Comparison of ENCODE assay signal across 8 cellular contexts in the genomic region with DNA sequence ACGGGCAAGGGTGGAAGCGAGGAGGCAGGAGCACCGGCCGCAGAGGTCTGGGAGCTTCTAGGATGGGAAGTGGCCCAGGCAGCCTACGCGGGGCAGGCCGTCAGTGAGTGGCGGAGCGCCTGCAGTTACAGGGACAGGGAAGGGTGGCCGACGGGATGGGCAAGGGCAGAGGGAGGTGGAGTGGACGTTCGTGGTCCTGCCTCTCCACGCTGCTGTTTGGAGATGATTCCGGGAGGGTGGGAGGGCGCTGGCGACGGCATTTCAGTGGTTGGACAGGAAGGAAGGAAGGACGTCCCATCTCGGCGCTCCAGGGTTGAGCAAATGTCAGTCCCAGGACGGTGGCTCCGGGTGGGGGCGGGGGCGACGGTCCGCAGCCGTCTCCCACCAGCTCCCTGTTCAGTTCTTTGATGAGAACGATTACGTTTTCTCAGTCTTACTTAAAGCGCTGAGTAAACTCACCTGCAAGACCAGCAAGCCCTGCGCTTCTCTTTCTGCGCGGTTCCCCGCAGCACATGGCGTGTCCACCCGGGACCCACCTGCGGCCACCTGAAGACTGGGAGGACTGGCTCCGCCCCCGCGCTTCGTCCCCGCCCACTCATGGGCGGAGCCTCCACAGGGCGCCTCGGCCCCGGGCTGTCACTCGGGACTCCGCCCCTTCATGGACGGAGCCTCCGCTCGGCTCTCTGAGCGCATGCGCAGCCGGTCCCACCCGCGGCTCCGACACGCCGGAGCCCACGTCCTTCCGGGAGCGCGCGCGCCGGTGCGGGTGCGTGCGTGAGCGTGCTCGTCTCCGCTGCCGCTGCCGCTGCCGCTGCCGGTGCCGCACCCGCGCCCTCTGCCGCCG. TPM values are rescaled to one million over a fixed set of nuclear protein-coding genes. Genes with fewer than 3 reads are reported as not detected.
DNase-seq lines count a peak whose midpoint lies in the region; ATAC-seq and TF ChIP-seq lines count a peak whose summit lies in the region.

A gene with protein sequence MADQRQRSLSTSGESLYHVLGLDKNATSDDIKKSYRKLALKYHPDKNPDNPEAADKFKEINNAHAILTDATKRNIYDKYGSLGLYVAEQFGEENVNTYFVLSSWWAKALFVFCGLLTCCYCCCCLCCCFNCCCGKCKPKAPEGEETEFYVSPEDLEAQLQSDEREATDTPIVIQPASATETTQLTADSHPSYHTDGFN (plus strand): TSS at position 769 of the 844 bp plus-strand sequence. CDS start 33,220 bp downstream, outside the sequence.

- H3K4me2 ChIP-seq in OCI-LY3 (ENCODE audit: low read length) = peak within 1 kb of the TSS; percentile 88

- no peaks in the 10 kb centered on the region for H3K27me3 ChIP-seq in OCI-LY3 (ENCODE audit: low read depth, low read length)

- peaks cover 43% of the 10 kb centered on the region for H3K79me2 ChIP-seq in OCI-LY3 (ENCODE audit: low read length)

- H3K27ac ChIP-seq in OCI-LY3 (ENCODE audit: low read length) = peak within 1 kb of the TSS; percentile 67

- H4K20me1 ChIP-seq in OCI-LY3 (ENCODE audit: insufficient read depth, low read length) = peaks cover 34% of the 10 kb centered on the region

- peaks cover 19% of the 10 kb centered on the region for H3K36me3 ChIP-seq in OCI-LY3 (replicated peaks; ENCODE audit: low read depth, low read length)

- peaks cover 8% of the 10 kb centered on the region for H3K4me1 ChIP-seq in OCI-LY3 (ENCODE audit: low read length)

- peaks cover 16% of the 10 kb centered on the region for H3K36me3 Mint-ChIP-seq in endothelial cell (ENCODE audit: low read depth, unreplicated experiment)

- peak within 1 kb of the TSS; percentile 98 for H3K4me3 ChIP-seq in OCI-LY3 (ENCODE audit: low read length)

- H3K27ac Mint-ChIP-seq in endothelial cell (ENCODE audit: unreplicated experiment) = peak within 1 kb of the TSS; percentile 94

- no peak within 1 kb of the TSS for H2AFZ ChIP-seq in OCI-LY3 (ENCODE audit: low read depth, low read length)

- no peaks in the 10 kb centered on the region for H3K9me3 ChIP-seq in OCI-LY3 (ENCODE audit: insufficient read depth, low read length)

- TF ChIP-seq CTCF in OCI-LY3 (IDR thresholded peaks at IDR 0.05; ENCODE audit: low read depth, low read length) (no peak), endothelial cell (IDR thresholded peaks at IDR 0.05; ENCODE audit: unreplicated experiment) (no peak)

- DNase-seq in D341Med (ENCODE audit: low spot score) (peak; percentile 100), HuH-7 (ENCODE audit: low spot score) (peak; percentile 100), activated T-cell treated with anti-CD3 and anti-CD28 coated beads for 1 hour (ENCODE audit: low read depth) (peak; percentile 94), endothelial cell (ENCODE audit: low spot score) (peak; percentile 91), midbrain (lab: John Stamatoyannopoulos, UW) (peak; percentile 96)
- DNase-seq in stimulated activated CD8-positive, alpha-beta memory T cell treated with anti-CD3 and anti-CD28 coated beads, Interleukin-15, amount 100 ng/mL, for 4 hours (ENCODE audit: low read depth in 2 of 2) = peak; percentile 89 to 94

- H3K4me3 Mint-ChIP-seq in endothelial cell (ENCODE audit: unreplicated experiment) = peak within 1 kb of the TSS; percentile 98

- peaks cover 10% of the 10 kb centered on the region for H3K27me3 Mint-ChIP-seq in endothelial cell (ENCODE audit: unreplicated experiment)

- no peaks in the 10 kb centered on the region for H3K9me3 Mint-ChIP-seq in endothelial cell (ENCODE audit: unreplicated experiment)

- H3K9ac ChIP-seq in OCI-LY3 (ENCODE audit: low read length) = peak within 1 kb of the TSS; percentile 96

- peak; percentile 72 for ATAC-seq in GM21515 (IDR thresholded peaks at IDR 0.05; ENCODE audit: unreplicated experiment)

- peaks cover 22% of the 10 kb centered on the region for H3K4me1 Mint-ChIP-seq in endothelial cell (ENCODE audit: unreplicated experiment)

RNA-seq across cellular contexts. Expression of the gene that starts here (rescaled TPM):
- 54.4 TPM for total RNA-seq in endothelial cell (ENCODE audit: unreplicated experiment)

Comparison
In these comparisons a context has a peak if more than half of its experiments do, and no peak if none do; other contexts are left out.
1. Peak in every context shown above with its lines: DNase-seq, ATAC-seq, H3K4me3 ChIP-seq and H3K27ac ChIP-seq.